Comparison of ENCODE assay signal across 17 cellular contexts in the genomic region with DNA sequence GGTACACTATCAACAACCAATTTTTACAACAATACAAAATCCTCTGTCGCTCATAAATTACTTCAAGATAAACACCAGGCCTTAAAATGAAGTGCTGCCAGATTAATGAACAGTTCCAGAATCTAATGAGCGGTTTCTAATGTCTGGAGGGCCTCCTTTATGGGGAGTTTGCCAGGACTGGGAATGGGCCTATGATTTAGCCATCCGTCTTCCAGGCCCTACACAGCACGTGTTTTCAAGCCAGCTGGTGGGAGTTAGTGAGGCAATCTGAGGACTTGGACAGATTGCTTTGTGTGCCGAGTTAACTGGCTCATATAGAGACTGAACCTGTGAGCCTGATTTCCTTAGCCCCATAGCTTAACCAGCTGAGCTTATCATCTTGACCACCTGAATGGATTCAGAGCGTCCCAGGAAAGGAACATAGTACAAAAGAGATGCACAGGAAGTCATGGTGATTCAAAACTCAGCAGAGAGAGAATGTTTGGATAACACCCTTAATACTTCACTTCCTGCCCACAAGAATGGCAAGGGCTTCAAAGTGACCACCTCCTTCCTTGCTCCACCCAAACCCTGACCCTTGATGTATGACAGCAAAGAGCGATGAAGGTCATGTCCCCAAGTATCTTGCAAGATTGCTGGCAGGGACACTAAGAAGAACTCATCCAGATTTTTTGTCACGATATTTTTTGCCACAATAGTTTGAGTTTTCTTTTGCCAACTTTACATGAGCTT.
DNase-seq lines count a peak whose midpoint lies in the region; ATAC-seq and TF ChIP-seq lines count a peak whose summit lies in the region.
"Had no signal": no experiment of that assay in that cellular context is flagged by ENCODE, and none has a peak within 500 bp of the region (broad histone marks: within the 10 kb centered on the region; RNA-seq: fewer than 3 reads in every experiment).

No MANE protein-coding gene starts in this region.

- DNase-seq in heart left ventricle: no peak
- DNase-seq in right atrium auricular region (ENCODE audit: low spot score): no peak
- peak; percentile 75 for DNase-seq in RPMI7951 (ENCODE audit: low read depth)
- peak; percentile 63 for DNase-seq in islet precursor cell
- peak; percentile 17 to 18 for DNase-seq in uterus
- no peak for DNase-seq in NCI-H526 (lab: John Stamatoyannopoulos, UW)
- no peak for DNase-seq in GM13976 (ENCODE audit: low spot score)
- DNase-seq: activated CD4-positive, alpha-beta T cell treated with anti-CD3 and anti-CD28 coated beads, Interleukin-2, amount 10 ng/mL, durations not matched to agents 7 days and 5 days; activated gamma-delta T cell treated with Interleukin-2 at 50 U/mL for 16 hours; CD4-positive, alpha-beta T cell; gastrocnemius medialis; pancreas; stimulated activated CD4-positive, alpha-beta T cell treated with anti-CD3 and anti-CD28 coated beads, Interleukin-1b, Interleukin-23, amount 100 ng/mL, for 48 hours; stimulated activated naive CD8-positive, alpha-beta T cell treated with anti-CD3 and anti-CD28 coated beads, Interleukin-15, amount 100 ng/mL, for 72 hours; trophoblast cell had no signal

- ATAC-seq in heart left ventricle: peak in 3 of 4 donors; percentile 36 to 53 (median 49)
- ATAC-seq in HG02981 (IDR thresholded peaks at IDR 0.05; ENCODE audit: unreplicated experiment): no peak
- ATAC-seq: gastrocnemius medialis; left lobe of liver; stimulated activated naive CD8-positive, alpha-beta T cell treated with anti-CD3 and anti-CD28 coated beads, Interleukin-15, amount 100 ng/mL, for 72 hours had no signal

- no peak overlapping the region for H3K4me3 ChIP-seq in heart left ventricle
- no peak overlapping the region for H3K4me3 ChIP-seq in right atrium auricular region
- no peak overlapping the region for H3K4me3 ChIP-seq in uterus
- H3K4me3 ChIP-seq: gastrocnemius medialis, pancreas had no signal

- H3K9me3 ChIP-seq in heart left ventricle (peaks cover 0 to 9% (median 0%) of the 10 kb centered on the region in 12 donors), right atrium auricular region (no peaks in the 10 kb centered on the region), uterus (no peaks in the 10 kb centered on the region)
- H3K9me3 ChIP-seq: gastrocnemius medialis, pancreas had no signal

- H3K27me3 ChIP-seq in heart left ventricle: no peaks in the 10 kb centered on the region
- no peaks in the 10 kb centered on the region for H3K27me3 ChIP-seq in right atrium auricular region
- no peaks in the 10 kb centered on the region for H3K27me3 ChIP-seq in uterus
- H3K27me3 ChIP-seq: gastrocnemius medialis, pancreas had no signal

- TF ChIP-seq CTCF in heart left ventricle (IDR thresholded peaks at IDR 0.05): no peak
- no peak for TF ChIP-seq CTCF in right atrium auricular region (IDR thresholded peaks at IDR 0.05)
- TF ChIP-seq CTCF in uterus (IDR thresholded peaks at IDR 0.05): no peak
- no peak for TF ChIP-seq CTCF in GM13976 (IDR thresholded peaks at IDR 0.05; ENCODE audit: borderline replicate concordance, control extremely low read depth, extremely low read depth, insufficient read depth, missing control alignments)

- H3K27ac ChIP-seq in heart left ventricle: no peak overlapping the region
- no peak overlapping the region for H3K27ac ChIP-seq in right atrium auricular region
- peak overlapping the region in 1 of 2 donors; percentile 46 for H3K27ac ChIP-seq in uterus
- H3K27ac ChIP-seq: gastrocnemius medialis, pancreas had no signal

- in situ Hi-C loops in GM13976 (cut with MboI; ENCODE audit: low sequenced_read_pairs, unreplicated experiment): no loop called here

- intact Hi-C loops in heart left ventricle (cut with DNase I): no loop called here
- intact Hi-C loops in uterus (cut with DNase I; ENCODE audit: low total_unique reads): no loop called here

- TF ChIP-seq POLR2A in heart left ventricle (IDR thresholded peaks at IDR 0.05): no peak
- no peak for TF ChIP-seq POLR2A in uterus (IDR thresholded peaks at IDR 0.05)

- WGBS in heart left ventricle, 4 donors: 56 to 71% (median 62%) methylated on average over 8 of the region's 8 CpGs

- H3K4me1 ChIP-seq in heart left ventricle: peaks cover 0 to 4% (median 0%) of the 10 kb centered on the region in 12 donors
- no peaks in the 10 kb centered on the region for H3K4me1 ChIP-seq in right atrium auricular region
- no peaks in the 10 kb centered on the region for H3K4me1 ChIP-seq in uterus
- H3K4me1 ChIP-seq: gastrocnemius medialis, pancreas had no signal

- H3K36me3 ChIP-seq in heart left ventricle (no peaks in the 10 kb centered on the region), right atrium auricular region (no peaks in the 10 kb centered on the region), uterus (no peaks in the 10 kb centered on the region)
- H3K36me3 ChIP-seq: gastrocnemius medialis, pancreas had no signal

Comparison
In these comparisons a context has a peak if more than half of its experiments do, and no peak if none do; other contexts are left out.
1. DNase-seq: peak in RPMI7951 (single experiment), islet precursor cell (single experiment) and uterus (2 of 2); none in heart left ventricle (0 of 5), right atrium auricular region (single experiment), NCI-H526 (0 of 2) and GM13976 (single experiment).